1 cellular context compared by ENCODE assay signal in genomic region chr1:206714331-206715058, GRCh38.
TF ChIP-seq lines count a peak whose summit lies in the region.

No MANE protein-coding gene starts in this region.

TF ChIP-seq in HepG2, 621 proteins besides CTCF, POLR2A, EP300 and RAD21:
- TF ChIP-seq NONO (IDR thresholded peaks at IDR 0.05) = no peak
- TF ChIP-seq NONO (CRISPR knock-in tag; conservative IDR thresholded peaks at IDR 0.05) = no peak
TF ChIP-seq in HepG2: peak in this region for 0.
